Comparison of ENCODE assay signal across 17 cellular contexts in genomic region chr17:78123258-78123929, GRCh38. TPM values are rescaled to one million over a fixed set of nuclear protein-coding genes. Genes with fewer than 3 reads are reported as not detected.
DNase-seq lines count a peak whose midpoint lies in the region; ATAC-seq, FAIRE-seq and TF ChIP-seq lines count a peak whose summit lies in the region.
"Had no signal": no experiment of that assay in that cellular context is flagged by ENCODE, and none has a peak within 500 bp of the region (broad histone marks: within the 10 kb centered on the region; RNA-seq: fewer than 3 reads in every experiment).

No MANE protein-coding gene starts in this region.

- H2AFZ ChIP-seq in H1 (ENCODE audit: low read length), result no peak overlapping the region
- H2AFZ ChIP-seq in smooth muscle cell (ENCODE audit: low read depth), result no peak overlapping the region

- no peak overlapping the region for H3K23ac ChIP-seq in H1 (ENCODE audit: insufficient read length)

- POLR2A ChIA-PET in H1 (lab: Charles Lee; ENCODE audit: partially characterized antibody), result interaction anchor here (0.8 to 2.5 kb wide), 3 partner anchors 9 to 16 kb away, joined by 3 to 6 read pairs (median 4); no protein-coding TSS in a partner anchor

- CTCF ChIA-PET in H1 (lab: Charles Lee; ENCODE audit: partially characterized antibody), result interaction anchor here (1.4 to 11.4 kb wide), 3 partner anchors 10 to 54 kb away, joined by 3 to 122 read pairs (median 13); no protein-coding TSS in a partner anchor

- H3K14ac ChIP-seq in H1 (ENCODE audit: insufficient read length), result no peak overlapping the region

- H3K4me2 ChIP-seq in H1 (ENCODE audit: insufficient read depth in 1 of 2, low read depth in 2 of 2, low read length in 2 of 2) (no peak overlapping the region), smooth muscle cell (no peak overlapping the region)

- no peak overlapping the region for H4K5ac ChIP-seq in H1 (ENCODE audit: insufficient read length, low read depth, low read length)

- TF ChIP-seq CTCF in H1 (IDR thresholded peaks at IDR 0.05; ENCODE audit: control extremely low read depth in 1 of 3, insufficient read depth in 1 of 3, low read depth in 1 of 3, low read length in 3 of 3) (no peak), tibial nerve (IDR thresholded peaks at IDR 0.05) (no peak), smooth muscle cell (IDR thresholded peaks at IDR 0.05; ENCODE audit: borderline replicate concordance, insufficient read depth, poor library complexity, severe bottlenecking) (no peak)

- no peak overlapping the region for H3K9ac ChIP-seq in H1 (replicated peaks in 1 of 4; ENCODE audit: extremely low read depth in 1 of 4, low read depth in 3 of 4, low read length in 3 of 4)
- no peak overlapping the region for H3K9ac ChIP-seq in smooth muscle cell (ENCODE audit: low read depth)

- 0 out of 2 replicates have a peak overlapping the region, but pooled peaks have one; percentile 35 for H2BK5ac ChIP-seq in H1 (ENCODE audit: low read depth, low read length)

- H3K9me3 Mint-ChIP-seq in activated T-cell treated with anti-CD3 and anti-CD28 coated beads, Interleukin-2, amount 50 U/mL, for 72 hours, result no peaks in the 10 kb centered on the region

- no peak overlapping the region for H2BK12ac ChIP-seq in H1 (ENCODE audit: low read depth, low read length)

- H2BK15ac ChIP-seq in H1 (ENCODE audit: low read length), result no peak overlapping the region

- no peak overlapping the region for H2BK20ac ChIP-seq in H1 (ENCODE audit: low read length)

- H3K4me3 ChIP-seq in H1 (ENCODE audit: extremely low read depth in 1 of 4, insufficient read depth in 2 of 4, low read depth in 3 of 4, low read length in 4 of 4) (no peak overlapping the region), tibial nerve (no peak overlapping the region), smooth muscle cell (no peak overlapping the region)
- H3K4me3 ChIP-seq: testis had no signal

- no peak overlapping the region for H2AK5ac ChIP-seq in H1 (ENCODE audit: low read depth, low read length)

- H4K20me1 ChIP-seq in H1 (replicated peaks in 1 of 2; ENCODE audit: control insufficient read depth in 1 of 2, insufficient read depth in 2 of 2, low read length in 2 of 2) (peaks cover 4 to 19% of the 10 kb centered on the region in 2 experiments), smooth muscle cell (ENCODE audit: low read depth) (no peaks in the 10 kb centered on the region)

- H3K9me3 ChIP-seq in T-helper 17 cell (ENCODE audit: control insufficient read depth, low read length, poor library complexity, severe bottlenecking) (no peaks in the 10 kb centered on the region), H1 (ENCODE audit: insufficient read depth in 2 of 2, low read depth in 1 of 2, low read length in 1 of 2) (no peaks in the 10 kb centered on the region), tibial nerve (no peaks in the 10 kb centered on the region), smooth muscle cell (replicated peaks; ENCODE audit: low read depth) (no peaks in the 10 kb centered on the region)
- H3K9me3 ChIP-seq: testis had no signal

- TF ChIP-seq RAD21 in H1 (IDR thresholded peaks at IDR 0.05 in 1 of 2, conservative IDR thresholded peaks at IDR 0.05 in 1 of 2; ENCODE audit: low read depth in 2 of 2, low read length in 2 of 2), result no peak

- TF ChIP-seq EP300 in H1 (IDR thresholded peaks at IDR 0.05; ENCODE audit: borderline replicate concordance in 1 of 2, low read depth in 2 of 2, low read length in 2 of 2), result no peak
- no peak for TF ChIP-seq EP300 in tibial nerve (IDR thresholded peaks at IDR 0.05)

- H3K4me1 Mint-ChIP-seq in activated T-cell treated with anti-CD3 and anti-CD28 coated beads, Interleukin-2, amount 50 U/mL, for 72 hours (ENCODE audit: low read depth), result peaks cover 70% of the 10 kb centered on the region
- peaks cover 56% of the 10 kb centered on the region for H3K4me1 Mint-ChIP-seq in T-helper 17 cell

- H3K27me3 ChIP-seq in H1 (replicated peaks in 1 of 4; ENCODE audit: control insufficient read depth in 3 of 4, extremely low read depth in 1 of 4, insufficient read depth in 3 of 4, low read length in 3 of 4), result no peaks in the 10 kb centered on the region
- no peaks in the 10 kb centered on the region for H3K27me3 ChIP-seq in tibial nerve
- no peaks in the 10 kb centered on the region for H3K27me3 ChIP-seq in smooth muscle cell (ENCODE audit: low read depth)
- H3K27me3 ChIP-seq: brain microvascular endothelial cell, testis had no signal

- H3K4ac ChIP-seq in H1 (replicated peaks; ENCODE audit: insufficient read length, low read depth, low read length), result no peak overlapping the region

- H2BK120ac ChIP-seq in H1 (replicated peaks; ENCODE audit: low read depth, low read length), result no peak overlapping the region

- no peak overlapping the region for H4K8ac ChIP-seq in H1 (ENCODE audit: extremely low read depth, insufficient read depth, low read length)

- no peak for TF ChIP-seq POLR2A in H1 (IDR thresholded peaks at IDR 0.05; ENCODE audit: control extremely low read depth in 1 of 2, low read depth in 2 of 2, low read length in 2 of 2)
- no peak for TF ChIP-seq POLR2A in tibial nerve (IDR thresholded peaks at IDR 0.05)

- peaks cover 3% of the 10 kb centered on the region for H3K79me1 ChIP-seq in H1 (ENCODE audit: low read depth, low read length)

- peak overlapping the region; percentile 59 for H3K56ac ChIP-seq in H1 (replicated peaks; ENCODE audit: insufficient read length, low read depth, low read length)

- no peak for FAIRE-seq in H1 (lab: Jason Lieb, UNC)

- H3K4me1 ChIP-seq in H1 (replicated peaks in 1 of 4; ENCODE audit: control insufficient read depth in 3 of 4, insufficient read depth in 4 of 4, low read length in 3 of 4) (peaks cover 0 to 14% (median 8%) of the 10 kb centered on the region in 4 experiments; a peak in 6 of 7 replicates), tibial nerve (peaks cover 0 to 63% (median 44%) of the 10 kb centered on the region in 4 donors), smooth muscle cell (ENCODE audit: low read depth) (peaks cover 10% of the 10 kb centered on the region)

- H4K91ac ChIP-seq in H1 (replicated peaks; ENCODE audit: insufficient read length, low read length), result no peak overlapping the region

- 92 to 100% methylated on average over 3 to 5 of the region's 5 CpGs for WGBS in H1 (ENCODE audit: extremely low coverage in 1 of 2, insufficient coverage in 1 of 2, insufficient read length in 1 of 2, insufficient replicate concordance in 2 of 2, low coverage in 1 of 2, low lambda C conversion rate in 2 of 2, missing lambda C conversion rate in 1 of 2), 2 experiments
- WGBS in tibial nerve, 2 donors, result 72 to 76% methylated on average over 5 of the region's 5 CpGs
- WGBS in smooth muscle cell (ENCODE audit: low lambda C conversion rate), result 98% methylated on average over 4 of the region's 5 CpGs

- H3K27me3 Mint-ChIP-seq in activated T-cell treated with anti-CD3 and anti-CD28 coated beads, Interleukin-2, amount 50 U/mL, for 72 hours (ENCODE audit: low read depth), result no peaks in the 10 kb centered on the region
- no peaks in the 10 kb centered on the region for H3K27me3 Mint-ChIP-seq in T-helper 17 cell

- H3K23me2 ChIP-seq in H1 (ENCODE audit: low read depth, low read length), result peaks cover 14% of the 10 kb centered on the region

- no peak overlapping the region for H3K18ac ChIP-seq in H1 (ENCODE audit: extremely low read depth, low read length)

- ATAC-seq in activated T-cell treated with anti-CD3 and anti-CD28 coated beads, Interleukin-2, amount 50 U/mL, for 72 hours (replicated peaks in 1 of 2), result no peak
- ATAC-seq in T-helper 17 cell, result no peak
- no peak for ATAC-seq in HG03378 (IDR thresholded peaks at IDR 0.05; ENCODE audit: unreplicated experiment)
- no peak for ATAC-seq in HG02973 (IDR thresholded peaks at IDR 0.05; ENCODE audit: unreplicated experiment)
- ATAC-seq: activated CD4-positive, CD25-positive, alpha-beta regulatory T cell treated with anti-CD3 and anti-CD28 coated beads, Interleukin-2, amount 50 U/mL, for 24 hours; left cardiac atrium had no signal

- H3K36me3 Mint-ChIP-seq in activated T-cell treated with anti-CD3 and anti-CD28 coated beads, Interleukin-2, amount 50 U/mL, for 72 hours (ENCODE audit: insufficient read depth in 2 of 2), result peaks cover 13 to 14% of the 10 kb centered on the region in 2 donors
- H3K36me3 Mint-ChIP-seq in T-helper 17 cell (ENCODE audit: low read depth), result peaks cover 19% of the 10 kb centered on the region

- H3K27ac ChIP-seq in H1 (ENCODE audit: low read depth, low read length) (no peak overlapping the region), tibial nerve (peak overlapping the region in 3 of 4 donors; percentile 4 to 93 (median 92)), smooth muscle cell (ENCODE audit: low read depth) (no peak overlapping the region)
- H3K27ac ChIP-seq: brain microvascular endothelial cell, testis had no signal

- H3K36me3 ChIP-seq in H1 (ENCODE audit: control insufficient read depth in 2 of 4, insufficient read depth in 4 of 4, low read length in 3 of 4) (peaks cover 2 to 32% (median 13%) of the 10 kb centered on the region in 4 experiments; a peak in 5 of 8 replicates), tibial nerve (peaks cover 0 to 69% (median 12%) of the 10 kb centered on the region in 3 donors), smooth muscle cell (ENCODE audit: low read depth) (no peaks in the 10 kb centered on the region)

- DNase-seq in activated T-cell treated with anti-CD3 and anti-CD28 coated beads, Interleukin-2, amount 50 U/mL, for 72 hours, result no peak
- DNase-seq in activated T-cell treated with anti-CD3 and anti-CD28 coated beads, Interleukin-2, amount 50 U/mL, for 48 hours, result no peak
- no peak for DNase-seq in T-helper 17 cell
- DNase-seq in H1 (ENCODE audit: low read depth in 1 of 2, low spot score in 2 of 2), result no peak
- no peak for DNase-seq in tibial nerve (ENCODE audit: low spot score in 2 of 2)
- no peak for DNase-seq in smooth muscle cell (lab: John Stamatoyannopoulos, UW; ENCODE audit: unreplicated experiment)
- DNase-seq: activated effector memory CD4-positive, alpha-beta T cell treated with Interleukin-2 at 50 U/mL for 16 hours; brain microvascular endothelial cell; hypothalamus; left cardiac atrium; NCI-H748 treated with DMSO at 0.1 percent for 48 hours; RPMI8226; stimulated activated CD4-positive, alpha-beta T cell treated with anti-CD3 and anti-CD28 coated beads, Interleukin-15, amount 100 ng/mL, for 24 hours; testis had no signal

- H3K4me3 Mint-ChIP-seq in activated T-cell treated with anti-CD3 and anti-CD28 coated beads, Interleukin-2, amount 50 U/mL, for 72 hours, result peak overlapping the region; percentile 78 to 85
- H3K4me3 Mint-ChIP-seq in T-helper 17 cell, result peak overlapping the region; percentile 93

- no peaks in the 10 kb centered on the region for H3F3A ChIP-seq in smooth muscle cell (ENCODE audit: low read depth)

- no peak overlapping the region for H3K27ac Mint-ChIP-seq in activated T-cell treated with anti-CD3 and anti-CD28 coated beads, Interleukin-2, amount 50 U/mL, for 72 hours
- peak overlapping the region; percentile 92 for H3K27ac Mint-ChIP-seq in T-helper 17 cell

- H3K79me2 ChIP-seq in H1 (ENCODE audit: control insufficient read depth in 1 of 2, insufficient read depth in 2 of 2, low read length in 2 of 2) (no peaks in the 10 kb centered on the region), smooth muscle cell (ENCODE audit: low read depth) (no peaks in the 10 kb centered on the region)

RNA-seq across cellular contexts. Expression of gene TMC6, which starts 5.2 kb away (rescaled TPM):
- 100 to 1,000 TPM; 129 to 137 TPM for total RNA-seq in activated T-cell treated with anti-CD3 and anti-CD28 coated beads, Interleukin-2, amount 50 U/mL, for 72 hours
- total RNA-seq in T-helper 17 cell, result 100 to 1,000 TPM; 609 to 822 TPM
- total RNA-seq in H1 (2021; fragmentation: NEBNext Ultra II Directional; extraction: Animal tissue kit (Norgen Biotek cat#: 25700)), result 73.1 and 77.6 TPM in 2 replicates
- polyA plus RNA-seq in H1 (2011; rRNA removed), result 39.4 and 60.4 TPM in 2 replicates
- polyA plus RNA-seq in H1 (2011; cell fraction: cytosol; rRNA removed), result 44.5 TPM
- 199 TPM for polyA plus RNA-seq in H1 (2011; cell fraction: nucleus; rRNA removed)
- 27.4 to 67.3 TPM (median 60.1 TPM) in 4 replicates for polyA plus RNA-seq in H1 (2012, experiment 1 of 2)
- polyA plus RNA-seq in H1 (2012, experiment 2 of 2), result 36.6 TPM
- polyA plus RNA-seq in H1 (2013, experiment 1 of 2), result 74.5 TPM
- 73.3 TPM for polyA plus RNA-seq in H1 (2013, experiment 2 of 2)
- polyA minus RNA-seq in H1 (2011; rRNA and poly(A)+ RNA removed), result 17.7 and 21.2 TPM in 2 replicates
- 35.7 TPM for polyA minus RNA-seq in H1 (2011; cell fraction: cytosol; rRNA and poly(A)+ RNA removed)
- polyA minus RNA-seq in H1 (2011; cell fraction: nucleus; rRNA and poly(A)+ RNA removed), result 49.9 TPM
- total RNA-seq in tibial nerve, result 10 to 100 TPM; 43.3 to 94.5 (median 52.2) TPM
- 24.1 and 42.2 TPM in 2 replicates for total RNA-seq in smooth muscle cell
- polyA plus RNA-seq in smooth muscle cell, result 40.2 and 65.3 TPM in 2 replicates

RNA-seq across cellular contexts. Expression of gene TMC8, which starts 7.2 kb away (rescaled TPM):
- 100 to 1,000 TPM; 102 to 124 TPM for total RNA-seq in activated T-cell treated with anti-CD3 and anti-CD28 coated beads, Interleukin-2, amount 50 U/mL, for 72 hours
- total RNA-seq in T-helper 17 cell, result 100 to 1,000 TPM; 352 to 481 TPM
- total RNA-seq in H1 (2021; fragmentation: NEBNext Ultra II Directional; extraction: Animal tissue kit (Norgen Biotek cat#: 25700)), result 2.0 and 2.8 TPM in 2 replicates
- 1.00 and 3.0 TPM in 2 replicates for polyA plus RNA-seq in H1 (2011; rRNA removed)
- 0.83 TPM for polyA plus RNA-seq in H1 (2011; cell fraction: cytosol; rRNA removed)
- 5.4 TPM for polyA plus RNA-seq in H1 (2011; cell fraction: nucleus; rRNA removed)
- polyA plus RNA-seq in H1 (2012, experiment 1 of 2), result 1.2 to 3.1 TPM (median 1.6 TPM) in 4 replicates
- polyA plus RNA-seq in H1 (2012, experiment 2 of 2), result 0.49 TPM
- 2.3 TPM for polyA plus RNA-seq in H1 (2013, experiment 1 of 2)
- 2.6 TPM for polyA plus RNA-seq in H1 (2013, experiment 2 of 2)
- 0.83 and 2.0 TPM in 2 replicates for polyA minus RNA-seq in H1 (2011; rRNA and poly(A)+ RNA removed)
- not detected for polyA minus RNA-seq in H1 (2011; cell fraction: cytosol; rRNA and poly(A)+ RNA removed)
- polyA minus RNA-seq in H1 (2011; cell fraction: nucleus; rRNA and poly(A)+ RNA removed), result 2.7 TPM
- total RNA-seq in tibial nerve, result 10 to 100 TPM in 1 of 4 donors, 1 to 10 TPM in 3; 5.2 to 18.3 (median 6.7) TPM
- total RNA-seq in smooth muscle cell, result 0.04 and 0.27 TPM in 2 replicates
- polyA plus RNA-seq in smooth muscle cell, result 0.38 and 1.2 TPM in 2 replicates

RNA-seq across cellular contexts. Expression of gene C17orf99, which starts 22.8 kb away (rescaled TPM):
- total RNA-seq in activated T-cell treated with anti-CD3 and anti-CD28 coated beads, Interleukin-2, amount 50 U/mL, for 72 hours, result under 1 TPM in 1 of 2 donors, not detected in 1; 0.58 TPM
- total RNA-seq in T-helper 17 cell (not detected), tibial nerve (not detected), smooth muscle cell (not detected in 2 replicates)
- total RNA-seq in H1 (2021; fragmentation: NEBNext Ultra II Directional; extraction: Animal tissue kit (Norgen Biotek cat#: 25700)), result not detected in 2 replicates
- polyA plus RNA-seq in H1 (2011; rRNA removed) (not detected in 2 replicates), smooth muscle cell (0.29 and 1.7 TPM in 2 replicates)
- polyA plus RNA-seq in H1 (2011; cell fraction: cytosol; rRNA removed), result not detected
- polyA plus RNA-seq in H1 (2011; cell fraction: nucleus; rRNA removed), result not detected
- not detected in 4 replicates for polyA plus RNA-seq in H1 (2012, experiment 1 of 2)
- not detected for polyA plus RNA-seq in H1 (2012, experiment 2 of 2)
- not detected for polyA plus RNA-seq in H1 (2013, experiment 1 of 2)
- polyA plus RNA-seq in H1 (2013, experiment 2 of 2), result not detected
- not detected in 2 replicates for polyA minus RNA-seq in H1 (2011; rRNA and poly(A)+ RNA removed)
- polyA minus RNA-seq in H1 (2011; cell fraction: cytosol; rRNA and poly(A)+ RNA removed), result not detected
- not detected for polyA minus RNA-seq in H1 (2011; cell fraction: nucleus; rRNA and poly(A)+ RNA removed)
- total RNA-seq: left cardiac atrium had no signal

RNA-seq across cellular contexts. Expression of gene SYNGR2, which starts 45.0 kb away (rescaled TPM):
- 10 to 100 TPM; 87.6 to 92.0 TPM for total RNA-seq in activated T-cell treated with anti-CD3 and anti-CD28 coated beads, Interleukin-2, amount 50 U/mL, for 72 hours
- total RNA-seq in T-helper 17 cell (10 to 100 TPM; 49.5 to 68.1 TPM), tibial nerve (10 to 100 TPM; 40.6 to 70.2 (median 54.1) TPM), smooth muscle cell (55.3 and 64.7 TPM in 2 replicates)
- total RNA-seq in H1 (2021; fragmentation: NEBNext Ultra II Directional; extraction: Animal tissue kit (Norgen Biotek cat#: 25700)), result 48.4 and 50.0 TPM in 2 replicates
- polyA plus RNA-seq in H1 (2011; rRNA removed) (139 and 209 TPM in 2 replicates), smooth muscle cell (46.1 and 136 TPM in 2 replicates)
- 92.9 TPM for polyA plus RNA-seq in H1 (2011; cell fraction: cytosol; rRNA removed)
- polyA plus RNA-seq in H1 (2011; cell fraction: nucleus; rRNA removed), result 102 TPM
- polyA plus RNA-seq in H1 (2012, experiment 1 of 2), result 32.5 to 57.4 TPM (median 51.2 TPM) in 4 replicates
- 37.5 TPM for polyA plus RNA-seq in H1 (2012, experiment 2 of 2)
- 42.0 TPM for polyA plus RNA-seq in H1 (2013, experiment 1 of 2)
- polyA plus RNA-seq in H1 (2013, experiment 2 of 2), result 51.5 TPM
- polyA minus RNA-seq in H1 (2011; rRNA and poly(A)+ RNA removed), result 53.5 and 79.1 TPM in 2 replicates
- polyA minus RNA-seq in H1 (2011; cell fraction: cytosol; rRNA and poly(A)+ RNA removed), result 28.6 TPM
- polyA minus RNA-seq in H1 (2011; cell fraction: nucleus; rRNA and poly(A)+ RNA removed), result 27.7 TPM

Comparison
In these comparisons a context has a peak if more than half of its experiments do, and no peak if none do; other contexts are left out.
1. H3K27ac ChIP-seq: peak in tibial nerve (3 of 4); none in H1 (single experiment) and smooth muscle cell (single experiment).
2. RNA of gene TMC8, which starts 7.2 kb away (total RNA-seq): 352 to 481 TPM in T-helper 17 cell and 102 to 124 TPM in activated T-cell treated with anti-CD3 and anti-CD28 coated beads, Interleukin-2, amount 50 U/mL, for 72 hours; 5.2 to 18.3 TPM in tibial nerve, 2.0 to 2.8 TPM in H1 and 0.04 to 0.27 TPM in smooth muscle cell; every median in the first group is over 4 times any median in the second.